In the genomic region with DNA sequence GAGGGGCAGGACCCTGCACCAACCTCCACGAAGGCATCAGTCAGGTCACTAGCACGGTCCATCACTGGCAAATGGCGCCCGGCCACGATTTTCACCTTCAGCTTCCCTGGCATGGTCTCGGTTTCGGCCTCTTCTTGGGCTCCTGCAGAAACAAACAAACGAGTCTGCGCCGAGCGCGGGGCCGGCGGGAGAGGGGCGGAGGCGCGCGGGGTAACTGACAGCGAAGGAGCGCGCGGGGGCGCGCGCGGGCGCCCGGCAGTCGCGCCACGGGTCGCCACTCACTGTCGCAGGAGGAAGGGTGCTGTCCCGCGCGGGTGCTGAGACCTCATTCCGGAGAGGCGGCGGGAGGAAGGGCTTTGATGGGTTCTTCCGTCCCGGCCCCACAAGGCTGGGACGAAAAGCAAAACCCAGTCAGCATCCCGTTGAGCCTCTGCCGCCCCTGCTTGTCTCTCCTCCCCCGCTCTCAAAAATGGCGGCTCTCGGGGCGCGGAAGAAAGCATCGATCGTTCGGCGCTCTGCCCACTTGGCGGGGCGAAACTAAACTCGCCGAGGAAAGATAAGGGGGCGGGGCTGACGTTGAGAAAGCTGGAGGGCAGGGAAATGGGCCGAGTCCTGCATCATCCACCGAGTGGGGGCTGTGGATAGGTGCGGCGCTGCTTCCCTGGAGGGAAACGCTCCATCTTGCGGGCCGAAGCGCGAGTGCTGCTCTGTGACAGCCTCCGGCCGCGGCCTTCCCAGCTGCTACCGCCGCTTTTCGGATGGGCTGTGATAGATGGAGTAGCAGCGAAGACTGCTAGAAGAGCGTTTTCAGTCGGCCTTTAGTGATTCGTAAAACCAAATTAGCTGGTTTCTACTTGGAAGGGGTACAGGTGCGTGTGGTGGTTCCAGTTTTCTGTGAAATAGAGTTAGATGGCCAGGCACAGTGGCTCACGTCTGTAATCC, we compare ENCODE assay signal across 1 cellular context.
TF ChIP-seq lines count a peak whose summit lies in the region.

A gene with protein sequence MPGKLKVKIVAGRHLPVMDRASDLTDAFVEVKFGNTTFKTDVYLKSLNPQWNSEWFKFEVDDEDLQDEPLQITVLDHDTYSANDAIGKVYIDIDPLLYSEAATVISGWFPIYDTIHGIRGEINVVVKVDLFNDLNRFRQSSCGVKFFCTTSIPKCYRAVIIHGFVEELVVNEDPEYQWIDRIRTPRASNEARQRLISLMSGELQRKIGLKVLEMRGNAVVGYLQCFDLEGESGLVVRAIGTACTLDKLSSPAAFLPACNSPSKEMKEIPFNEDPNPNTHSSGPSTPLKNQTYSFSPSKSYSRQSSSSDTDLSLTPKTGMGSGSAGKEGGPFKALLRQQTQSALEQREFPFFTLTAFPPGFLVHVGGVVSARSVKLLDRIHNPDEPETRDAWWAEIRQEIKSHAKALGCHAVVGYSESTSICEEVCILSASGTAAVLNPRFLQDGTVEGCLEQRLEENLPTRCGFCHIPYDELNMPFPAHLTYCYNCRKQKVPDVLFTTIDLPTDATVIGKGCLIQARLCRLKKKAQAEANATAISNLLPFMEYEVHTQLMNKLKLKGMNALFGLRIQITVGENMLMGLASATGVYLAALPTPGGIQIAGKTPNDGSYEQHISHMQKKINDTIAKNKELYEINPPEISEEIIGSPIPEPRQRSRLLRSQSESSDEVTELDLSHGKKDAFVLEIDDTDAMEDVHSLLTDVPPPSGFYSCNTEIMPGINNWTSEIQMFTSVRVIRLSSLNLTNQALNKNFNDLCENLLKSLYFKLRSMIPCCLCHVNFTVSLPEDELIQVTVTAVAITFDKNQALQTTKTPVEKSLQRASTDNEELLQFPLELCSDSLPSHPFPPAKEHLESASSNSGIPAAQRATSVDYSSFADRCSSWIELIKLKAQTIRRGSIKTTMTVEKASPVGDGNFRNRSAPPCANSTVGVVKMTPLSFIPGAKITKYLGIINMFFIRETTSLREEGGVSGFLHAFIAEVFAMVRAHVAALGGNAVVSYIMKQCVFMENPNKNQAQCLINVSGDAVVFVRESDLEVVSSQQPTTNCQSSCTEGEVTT (minus strand): TSS at position 505 of the 942 bp plus-strand sequence. CDS start 392 bp downstream, at position 113.

TF ChIP-seq in HepG2, 621 proteins besides CTCF, POLR2A, EP300 and RAD21 (continued from another document and continues in another):
- TF ChIP-seq, protein P1, sequence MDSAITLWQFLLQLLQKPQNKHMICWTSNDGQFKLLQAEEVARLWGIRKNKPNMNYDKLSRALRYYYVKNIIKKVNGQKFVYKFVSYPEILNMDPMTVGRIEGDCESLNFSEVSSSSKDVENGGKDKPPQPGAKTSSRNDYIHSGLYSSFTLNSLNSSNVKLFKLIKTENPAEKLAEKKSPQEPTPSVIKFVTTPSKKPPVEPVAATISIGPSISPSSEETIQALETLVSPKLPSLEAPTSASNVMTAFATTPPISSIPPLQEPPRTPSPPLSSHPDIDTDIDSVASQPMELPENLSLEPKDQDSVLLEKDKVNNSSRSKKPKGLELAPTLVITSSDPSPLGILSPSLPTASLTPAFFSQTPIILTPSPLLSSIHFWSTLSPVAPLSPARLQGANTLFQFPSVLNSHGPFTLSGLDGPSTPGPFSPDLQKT (CRISPR knock-in tag; IDR thresholded peaks at IDR 0.05; ENCODE audit: borderline replicate concordance), result no peak
- TF ChIP-seq ERF (CRISPR knock-in tag; IDR thresholded peaks at IDR 0.05), result peak; percentile 90
- peak; percentile 76; the same call in 1 of the 2 replicates for TF ChIP-seq ZNF335 (CRISPR knock-in tag; IDR thresholded peaks at IDR 0.05)
- TF ChIP-seq, protein P2, sequence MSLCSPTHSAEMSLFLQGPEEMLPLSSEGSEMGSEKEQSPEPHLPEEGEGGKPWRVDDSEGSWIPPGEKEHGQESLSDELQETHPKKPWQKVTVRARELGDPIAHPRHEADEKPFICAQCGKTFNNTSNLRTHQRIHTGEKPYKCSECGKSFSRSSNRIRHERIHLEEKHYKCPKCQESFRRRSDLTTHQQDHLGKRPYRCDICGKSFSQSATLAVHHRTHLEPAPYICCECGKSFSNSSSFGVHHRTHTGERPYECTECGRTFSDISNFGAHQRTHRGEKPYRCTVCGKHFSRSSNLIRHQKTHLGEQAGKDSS (CRISPR knock-in tag; IDR thresholded peaks at IDR 0.05; ENCODE audit: borderline replicate concordance, low read depth), result peak; percentile 39; the same call in 1 of the 2 replicates
- 0 out of 2 replicates have a peak, but pooled peaks have one; percentile 18 for TF ChIP-seq MTF1 (CRISPR knock-in tag; IDR thresholded peaks at IDR 0.05)
- peak; percentile 39 for TF ChIP-seq RBM39 (IDR thresholded peaks at IDR 0.05; ENCODE audit: low read depth, low read length, poor library complexity, severe bottlenecking)
- TF ChIP-seq, protein P3, sequence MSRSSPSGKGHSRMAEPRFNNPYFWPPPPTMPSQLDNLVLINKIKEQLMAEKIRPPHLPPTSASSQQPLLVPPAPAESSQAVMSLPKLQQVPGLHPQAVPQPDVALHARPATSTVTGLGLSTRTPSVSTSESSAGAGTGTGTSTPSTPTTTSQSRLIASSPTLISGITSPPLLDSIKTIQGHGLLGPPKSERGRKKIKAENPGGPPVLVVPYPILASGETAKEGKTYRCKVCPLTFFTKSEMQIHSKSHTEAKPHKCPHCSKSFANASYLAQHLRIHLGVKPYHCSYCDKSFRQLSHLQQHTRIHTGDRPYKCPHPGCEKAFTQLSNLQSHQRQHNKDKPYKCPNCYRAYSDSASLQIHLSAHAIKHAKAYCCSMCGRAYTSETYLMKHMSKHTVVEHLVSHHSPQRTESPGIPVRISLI (CRISPR knock-in tag; IDR thresholded peaks at IDR 0.05; ENCODE audit: borderline replicate concordance), result peak; percentile 35; the same call in 1 of the 2 replicates
- peak; percentile 24; the same call in 1 of the 2 replicates for TF ChIP-seq ZNF746 (CRISPR knock-in tag; IDR thresholded peaks at IDR 0.05)
- TF ChIP-seq RFX3 (CRISPR knock-in tag; IDR thresholded peaks at IDR 0.05), result no peak
- TF ChIP-seq, protein P4, sequence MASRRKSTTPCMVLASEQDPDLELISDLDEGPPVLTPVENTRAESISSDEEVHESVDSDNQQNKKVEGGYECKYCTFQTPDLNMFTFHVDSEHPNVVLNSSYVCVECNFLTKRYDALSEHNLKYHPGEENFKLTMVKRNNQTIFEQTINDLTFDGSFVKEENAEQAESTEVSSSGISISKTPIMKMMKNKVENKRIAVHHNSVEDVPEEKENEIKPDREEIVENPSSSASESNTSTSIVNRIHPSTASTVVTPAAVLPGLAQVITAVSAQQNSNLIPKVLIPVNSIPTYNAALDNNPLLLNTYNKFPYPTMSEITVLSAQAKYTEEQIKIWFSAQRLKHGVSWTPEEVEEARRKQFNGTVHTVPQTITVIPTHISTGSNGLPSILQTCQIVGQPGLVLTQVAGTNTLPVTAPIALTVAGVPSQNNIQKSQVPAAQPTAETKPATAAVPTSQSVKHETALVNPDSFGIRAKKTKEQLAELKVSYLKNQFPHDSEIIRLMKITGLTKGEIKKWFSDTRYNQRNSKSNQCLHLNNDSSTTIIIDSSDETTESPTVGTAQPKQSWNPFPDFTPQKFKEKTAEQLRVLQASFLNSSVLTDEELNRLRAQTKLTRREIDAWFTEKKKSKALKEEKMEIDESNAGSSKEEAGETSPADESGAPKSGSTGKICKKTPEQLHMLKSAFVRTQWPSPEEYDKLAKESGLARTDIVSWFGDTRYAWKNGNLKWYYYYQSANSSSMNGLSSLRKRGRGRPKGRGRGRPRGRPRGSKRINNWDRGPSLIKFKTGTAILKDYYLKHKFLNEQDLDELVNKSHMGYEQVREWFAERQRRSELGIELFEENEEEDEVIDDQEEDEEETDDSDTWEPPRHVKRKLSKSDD (CRISPR knock-in tag; IDR thresholded peaks at IDR 0.05; ENCODE audit: low read depth), result peak; percentile 99
- TF ChIP-seq, protein P5, sequence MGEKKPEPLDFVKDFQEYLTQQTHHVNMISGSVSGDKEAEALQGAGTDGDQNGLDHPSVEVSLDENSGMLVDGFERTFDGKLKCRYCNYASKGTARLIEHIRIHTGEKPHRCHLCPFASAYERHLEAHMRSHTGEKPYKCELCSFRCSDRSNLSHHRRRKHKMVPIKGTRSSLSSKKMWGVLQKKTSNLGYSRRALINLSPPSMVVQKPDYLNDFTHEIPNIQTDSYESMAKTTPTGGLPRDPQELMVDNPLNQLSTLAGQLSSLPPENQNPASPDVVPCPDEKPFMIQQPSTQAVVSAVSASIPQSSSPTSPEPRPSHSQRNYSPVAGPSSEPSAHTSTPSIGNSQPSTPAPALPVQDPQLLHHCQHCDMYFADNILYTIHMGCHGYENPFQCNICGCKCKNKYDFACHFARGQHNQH (CRISPR knock-in tag; IDR thresholded peaks at IDR 0.05), result peak; percentile 88
- TF ChIP-seq ARNT2 (CRISPR knock-in tag; IDR thresholded peaks at IDR 0.05; ENCODE audit: low read depth), result peak; percentile 62; the same call in 1 of the 2 replicates
- TF ChIP-seq ZNF747 (CRISPR knock-in tag; IDR thresholded peaks at IDR 0.05; ENCODE audit: borderline replicate concordance), result peak; percentile 95; the same call in 1 of the 2 replicates
- TF ChIP-seq, protein P6, sequence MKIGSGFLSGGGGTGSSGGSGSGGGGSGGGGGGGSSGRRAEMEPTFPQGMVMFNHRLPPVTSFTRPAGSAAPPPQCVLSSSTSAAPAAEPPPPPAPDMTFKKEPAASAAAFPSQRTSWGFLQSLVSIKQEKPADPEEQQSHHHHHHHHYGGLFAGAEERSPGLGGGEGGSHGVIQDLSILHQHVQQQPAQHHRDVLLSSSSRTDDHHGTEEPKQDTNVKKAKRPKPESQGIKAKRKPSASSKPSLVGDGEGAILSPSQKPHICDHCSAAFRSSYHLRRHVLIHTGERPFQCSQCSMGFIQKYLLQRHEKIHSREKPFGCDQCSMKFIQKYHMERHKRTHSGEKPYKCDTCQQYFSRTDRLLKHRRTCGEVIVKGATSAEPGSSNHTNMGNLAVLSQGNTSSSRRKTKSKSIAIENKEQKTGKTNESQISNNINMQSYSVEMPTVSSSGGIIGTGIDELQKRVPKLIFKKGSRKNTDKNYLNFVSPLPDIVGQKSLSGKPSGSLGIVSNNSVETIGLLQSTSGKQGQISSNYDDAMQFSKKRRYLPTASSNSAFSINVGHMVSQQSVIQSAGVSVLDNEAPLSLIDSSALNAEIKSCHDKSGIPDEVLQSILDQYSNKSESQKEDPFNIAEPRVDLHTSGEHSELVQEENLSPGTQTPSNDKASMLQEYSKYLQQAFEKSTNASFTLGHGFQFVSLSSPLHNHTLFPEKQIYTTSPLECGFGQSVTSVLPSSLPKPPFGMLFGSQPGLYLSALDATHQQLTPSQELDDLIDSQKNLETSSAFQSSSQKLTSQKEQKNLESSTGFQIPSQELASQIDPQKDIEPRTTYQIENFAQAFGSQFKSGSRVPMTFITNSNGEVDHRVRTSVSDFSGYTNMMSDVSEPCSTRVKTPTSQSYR (CRISPR knock-in tag; IDR thresholded peaks at IDR 0.05; ENCODE audit: borderline replicate concordance), result peak; percentile 96
- no peak for TF ChIP-seq SP140L (CRISPR knock-in tag; IDR thresholded peaks at IDR 0.05; ENCODE audit: borderline replicate concordance)
- TF ChIP-seq, protein P7, sequence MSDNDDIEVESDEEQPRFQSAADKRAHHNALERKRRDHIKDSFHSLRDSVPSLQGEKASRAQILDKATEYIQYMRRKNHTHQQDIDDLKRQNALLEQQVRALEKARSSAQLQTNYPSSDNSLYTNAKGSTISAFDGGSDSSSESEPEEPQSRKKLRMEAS (IDR thresholded peaks at IDR 0.05), result peak; percentile 94
- TF ChIP-seq, protein P8, sequence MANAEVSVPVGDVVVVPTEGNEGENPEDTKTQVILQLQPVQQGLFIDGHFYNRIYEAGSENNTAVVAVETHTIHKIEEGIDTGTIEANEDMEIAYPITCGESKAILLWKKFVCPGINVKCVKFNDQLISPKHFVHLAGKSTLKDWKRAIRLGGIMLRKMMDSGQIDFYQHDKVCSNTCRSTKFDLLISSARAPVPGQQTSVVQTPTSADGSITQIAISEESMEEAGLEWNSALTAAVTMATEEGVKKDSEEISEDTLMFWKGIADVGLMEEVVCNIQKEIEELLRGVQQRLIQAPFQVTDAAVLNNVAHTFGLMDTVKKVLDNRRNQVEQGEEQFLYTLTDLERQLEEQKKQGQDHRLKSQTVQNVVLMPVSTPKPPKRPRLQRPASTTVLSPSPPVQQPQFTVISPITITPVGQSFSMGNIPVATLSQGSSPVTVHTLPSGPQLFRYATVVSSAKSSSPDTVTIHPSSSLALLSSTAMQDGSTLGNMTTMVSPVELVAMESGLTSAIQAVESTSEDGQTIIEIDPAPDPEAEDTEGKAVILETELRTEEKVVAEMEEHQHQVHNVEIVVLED (CRISPR knock-in tag; IDR thresholded peaks at IDR 0.05; ENCODE audit: borderline replicate concordance), result peak; percentile 87
- peak; percentile 70; the same call in 1 of the 2 replicates for TF ChIP-seq ZNF547 (CRISPR knock-in tag; IDR thresholded peaks at IDR 0.05)
- peak; percentile 61; the same call in 1 of the 2 replicates for TF ChIP-seq ZFAT (CRISPR knock-in tag; conservative IDR thresholded peaks at IDR 0.05)
- no peak; the same call in 1 of the 2 replicates for TF ChIP-seq XBP1 (CRISPR knock-in tag; IDR thresholded peaks at IDR 0.05)
- TF ChIP-seq ZNF317 (CRISPR knock-in tag; IDR thresholded peaks at IDR 0.05), result peak; percentile 47
- 0 out of 2 replicates have a peak, but pooled peaks have one; percentile 33 for TF ChIP-seq NFYB (CRISPR knock-in tag; IDR thresholded peaks at IDR 0.05)
- TF ChIP-seq ZNF777 (CRISPR knock-in tag; IDR thresholded peaks at IDR 0.05), result peak; percentile 77
- TF ChIP-seq, protein P9, sequence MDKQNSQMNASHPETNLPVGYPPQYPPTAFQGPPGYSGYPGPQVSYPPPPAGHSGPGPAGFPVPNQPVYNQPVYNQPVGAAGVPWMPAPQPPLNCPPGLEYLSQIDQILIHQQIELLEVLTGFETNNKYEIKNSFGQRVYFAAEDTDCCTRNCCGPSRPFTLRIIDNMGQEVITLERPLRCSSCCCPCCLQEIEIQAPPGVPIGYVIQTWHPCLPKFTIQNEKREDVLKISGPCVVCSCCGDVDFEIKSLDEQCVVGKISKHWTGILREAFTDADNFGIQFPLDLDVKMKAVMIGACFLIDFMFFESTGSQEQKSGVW (CRISPR knock-in tag; IDR thresholded peaks at IDR 0.05; ENCODE audit: borderline replicate concordance), result no peak
- TF ChIP-seq RCOR2 (CRISPR knock-in tag; IDR thresholded peaks at IDR 0.05), result no peak; the same call in 1 of the 2 replicates
- TF ChIP-seq SNAPC2 (CRISPR knock-in tag; IDR thresholded peaks at IDR 0.05), result no peak
- no peak; the same call in 1 of the 2 replicates for TF ChIP-seq MIER2 (CRISPR knock-in tag; IDR thresholded peaks at IDR 0.05)
